ENCODE assay signal across 35 cellular contexts in the genomic region with DNA sequence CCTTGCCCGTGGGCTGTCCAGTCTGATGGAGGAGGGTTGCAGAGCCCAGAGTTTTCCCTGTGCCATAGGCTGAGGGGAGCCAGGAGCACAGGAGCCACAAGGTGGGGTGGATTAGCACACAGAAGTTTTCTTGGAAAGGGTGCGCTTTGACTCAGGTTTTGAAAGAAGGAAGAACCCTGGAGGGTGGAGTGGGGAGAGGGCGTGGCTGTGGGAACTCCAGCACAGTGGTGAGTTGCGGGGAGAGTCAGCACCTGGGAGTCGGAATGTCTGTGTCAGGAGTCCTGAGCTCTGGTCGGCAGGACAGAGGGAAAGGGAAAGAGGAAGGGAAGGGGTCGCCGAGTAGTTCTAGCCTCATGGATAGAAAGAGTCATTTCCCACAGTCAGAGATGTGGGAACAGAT. TPM values are rescaled to one million over a fixed set of nuclear protein-coding genes. Genes with fewer than 3 reads are reported as not detected.
"Had no signal": no experiment of that assay in that cellular context is flagged by ENCODE, and none has a peak within 500 bp of the region (broad histone marks: within the 10 kb centered on the region; RNA-seq: fewer than 3 reads in every experiment).

No MANE protein-coding gene starts in this region.

- H3K27me3 ChIP-seq: brain microvascular endothelial cell, cardiac muscle cell, MG63, Peyer's patch had no signal

- H3K27ac ChIP-seq: brain microvascular endothelial cell, cardiac muscle cell, Peyer's patch, WERI-Rb-1 had no signal

- H3K4me3 ChIP-seq: cardiac muscle cell, MG63, Peyer's patch had no signal

- DNase-seq: activated CD4-positive, alpha-beta T cell treated with anti-CD3 and anti-CD28 coated beads, Interleukin-2, amount 10 ng/mL, durations not matched to agents 24 days and 14 days; activated CD4-positive, alpha-beta T cell treated with anti-CD3 and anti-CD28 coated beads, Interleukin-2, amount 50 U/mL, for 4 hours; activated CD4-positive, CD25-positive, alpha-beta regulatory T cell; activated CD8-positive, alpha-beta T cell treated with anti-CD3 and anti-CD28 coated beads for 36 hours; activated naive CD4-positive, alpha-beta T cell; activated naive CD4-positive, alpha-beta T cell treated with anti-CD3 and anti-CD28 coated beads, Interleukin-2, amount 50 U/mL, for 16 hours; activated naive CD8-positive, alpha-beta T cell treated with anti-CD3 and anti-CD28 coated beads for 36 hours; activated T-cell treated with anti-CD3 and anti-CD28 coated beads, Interleukin-2, amount 50 U/mL, for 1 hour; activated T-cell treated with anti-CD3 and anti-CD28 coated beads, Interleukin-2, amount 50 U/mL, for 72 hours; amniotic stem cell; brain microvascular endothelial cell; Kasumi-1; KG1; MG63; NCI-H1092; NCI-H1436 treated with DMSO at 0.1 percent for 48 hours; NCI-H1694 treated with DMSO at 0.1 percent for 48 hours; NCI-H2029; NCI-H345; NCI-H524 treated with DMSO at 0.1 percent for 48 hours; PC-3; RPMI8226; SIG-M5; T-cell; T-helper 17 cell; WERI-Rb-1 had no signal

- H3K4me1 ChIP-seq: Peyer's patch had no signal

- ATAC-seq: activated CD8-positive, alpha-beta T cell treated with anti-CD3 and anti-CD28 coated beads for 36 hours; activated T-cell treated with anti-CD3 and anti-CD28 coated beads, Interleukin-2, amount 50 U/mL, for 72 hours; activated T-helper 17 cell treated with anti-CD3 and anti-CD28 coated beads, Interleukin-2, amount 50 U/mL, for 72 hours; PC-3; Right ventricle myocardium inferior; SK-N-SH treated with all-trans-retinoic acid at 6 μM for 48 hours; T-cell; T-helper 17 cell had no signal

- H3K36me3 ChIP-seq: brain microvascular endothelial cell, cardiac muscle cell, MG63, Peyer's patch, WERI-Rb-1 had no signal

RNA-seq across cellular contexts. Expression of a gene that starts 8.9 kb away (rescaled TPM):
- total RNA-seq: activated CD4-positive, alpha-beta T cell treated with anti-CD3 and anti-CD28 coated beads, Interleukin-2, amount 10 ng/mL, durations not matched to agents 24 days and 14 days; activated CD8-positive, alpha-beta memory T cell treated with anti-CD3 and anti-CD28 coated beads for 36 hours; activated CD8-positive, alpha-beta T cell treated with anti-CD3 and anti-CD28 coated beads for 36 hours; activated naive CD8-positive, alpha-beta T cell treated with anti-CD3 and anti-CD28 coated beads for 36 hours; activated T-cell treated with anti-CD3 and anti-CD28 coated beads, Interleukin-2, amount 50 U/mL, for 72 hours; activated T-helper 17 cell treated with anti-CD3 and anti-CD28 coated beads, Interleukin-2, amount 50 U/mL, for 72 hours; cardiac muscle cell; NCI-H460; Right ventricle myocardium inferior; SK-MEL-5; T-cell; T-helper 17 cell had no signal

RNA-seq across cellular contexts. Expression of a gene that starts 17.0 kb away (rescaled TPM):
- total RNA-seq: activated CD4-positive, alpha-beta T cell treated with anti-CD3 and anti-CD28 coated beads, Interleukin-2, amount 10 ng/mL, durations not matched to agents 24 days and 14 days; activated CD8-positive, alpha-beta memory T cell treated with anti-CD3 and anti-CD28 coated beads for 36 hours; activated CD8-positive, alpha-beta T cell treated with anti-CD3 and anti-CD28 coated beads for 36 hours; activated naive CD8-positive, alpha-beta T cell treated with anti-CD3 and anti-CD28 coated beads for 36 hours; activated T-cell treated with anti-CD3 and anti-CD28 coated beads, Interleukin-2, amount 50 U/mL, for 72 hours; activated T-helper 17 cell treated with anti-CD3 and anti-CD28 coated beads, Interleukin-2, amount 50 U/mL, for 72 hours; cardiac muscle cell; NCI-H460; Peyer's patch; Right ventricle myocardium inferior; SK-MEL-5; T-cell; T-helper 17 cell had no signal

RNA-seq across cellular contexts. Expression of a gene that starts 23.7 kb away (rescaled TPM):
- total RNA-seq: activated CD4-positive, alpha-beta T cell treated with anti-CD3 and anti-CD28 coated beads, Interleukin-2, amount 10 ng/mL, durations not matched to agents 24 days and 14 days; activated CD8-positive, alpha-beta memory T cell treated with anti-CD3 and anti-CD28 coated beads for 36 hours; activated CD8-positive, alpha-beta T cell treated with anti-CD3 and anti-CD28 coated beads for 36 hours; activated naive CD8-positive, alpha-beta T cell treated with anti-CD3 and anti-CD28 coated beads for 36 hours; activated T-cell treated with anti-CD3 and anti-CD28 coated beads, Interleukin-2, amount 50 U/mL, for 72 hours; activated T-helper 17 cell treated with anti-CD3 and anti-CD28 coated beads, Interleukin-2, amount 50 U/mL, for 72 hours; aorta; cardiac muscle cell; NCI-H460; PC-3; Peyer's patch; Right ventricle myocardium inferior; SK-MEL-5; T-cell; T-helper 17 cell had no signal
- polyA plus RNA-seq: cardiac muscle cell had no signal

RNA-seq across cellular contexts. Expression of a gene that starts 28.8 kb away (rescaled TPM):
- total RNA-seq: activated CD4-positive, alpha-beta T cell treated with anti-CD3 and anti-CD28 coated beads, Interleukin-2, amount 10 ng/mL, durations not matched to agents 24 days and 14 days; activated CD8-positive, alpha-beta T cell treated with anti-CD3 and anti-CD28 coated beads for 36 hours; activated naive CD8-positive, alpha-beta T cell treated with anti-CD3 and anti-CD28 coated beads for 36 hours; cardiac muscle cell; Right ventricle myocardium inferior; SK-MEL-5; T-cell; T-helper 17 cell had no signal
